2 cellular contexts compared by ENCODE assay signal in genomic region chr13:68846663-68847062, GRCh38.
TF ChIP-seq lines count a peak whose summit lies in the region.

No MANE protein-coding gene starts in this region.

TF ChIP-seq in GM23338, 12 proteins besides CTCF, POLR2A, EP300 and RAD21 (continued from another document):
- no peak for TF ChIP-seq ZNF114 (CRISPR knock-in tag; IDR thresholded peaks at IDR 0.05)
- no peak for TF ChIP-seq EZH2 (IDR thresholded peaks at IDR 0.05; ENCODE audit: low read depth, unreplicated experiment)
- TF ChIP-seq STAT1 (IDR thresholded peaks at IDR 0.05; ENCODE audit: unreplicated experiment): no peak
- TF ChIP-seq ETS1 (IDR thresholded peaks at IDR 0.05): no peak
- TF ChIP-seq ZNF462 (CRISPR knock-in tag; IDR thresholded peaks at IDR 0.05): no peak
- no peak for TF ChIP-seq REST (IDR thresholded peaks at IDR 0.05; ENCODE audit: unreplicated experiment)
- no peak for TF ChIP-seq ZNF331 (CRISPR knock-in tag; IDR thresholded peaks at IDR 0.05; ENCODE audit: low read depth)

TF ChIP-seq in H1, 55 proteins besides CTCF, POLR2A, EP300 and RAD21 (continued from another document):
- TF ChIP-seq EGR1 (IDR thresholded peaks at IDR 0.05; ENCODE audit: borderline replicate concordance, low read depth, low read length): no peak
- TF ChIP-seq ATF2 (IDR thresholded peaks at IDR 0.05; ENCODE audit: low read length): no peak
- TF ChIP-seq RBBP5 (IDR thresholded peaks at IDR 0.05; ENCODE audit: borderline replicate concordance, low read depth, low read length): no peak
- no peak for TF ChIP-seq CHD1 (IDR thresholded peaks at IDR 0.05; ENCODE audit: low read depth, low read length)
- no peak for TF ChIP-seq SIX5 (IDR thresholded peaks at IDR 0.05; ENCODE audit: low read depth, low read length)
- no peak for TF ChIP-seq KDM4A (IDR thresholded peaks at IDR 0.05; ENCODE audit: low read depth, low read length, severe bottlenecking)
